15 cellular contexts compared by ENCODE assay signal in genomic region chr4:169420291-169420690, GRCh38.
DNase-seq lines count a peak whose midpoint lies in the region; ATAC-seq and TF ChIP-seq lines count a peak whose summit lies in the region.
"Had no signal": no experiment of that assay in that cellular context is flagged by ENCODE, and none has a peak within 500 bp of the region (broad histone marks: within the 10 kb centered on the region; RNA-seq: fewer than 3 reads in every experiment).

No MANE protein-coding gene starts in this region.

- H4K5ac ChIP-seq in IMR-90 (ENCODE audit: low read depth, low read length) = no peak overlapping the region

- no peak overlapping the region for H3K9ac ChIP-seq in IMR-90 (ENCODE audit: low read depth, low read length)

- TF ChIP-seq CTCF in IMR-90 (conservative IDR thresholded peaks at IDR 0.05; ENCODE audit: low read depth, low read length) = no peak
- TF ChIP-seq CTCF in fibroblast of villous mesenchyme (IDR thresholded peaks at IDR 0.05; ENCODE audit: insufficient read depth, low read depth, low read length) = no peak

- intact Hi-C loops in IMR-90 (cut with micrococcal nuclease) = no loop called here

- no peak overlapping the region for H3K56ac ChIP-seq in IMR-90 (ENCODE audit: extremely low read depth, insufficient read depth, low read length)

- no TSS peak for BruUV-seq in IMR-90 (replicated peaks; lab: Mats Ljungman, UMichigan)

- peak; percentile 42; the same call in 1 of the 2 replicates for ATAC-seq in IMR-90 (ENCODE audit: low read depth)
- ATAC-seq: CD8-positive, alpha-beta T cell; GM23338 had no signal

- no peaks in the 10 kb centered on the region for H3K9me1 ChIP-seq in IMR-90 (ENCODE audit: insufficient read depth, low read length)

- no peak overlapping the region for H3K4ac ChIP-seq in IMR-90 (ENCODE audit: low read depth, low read length)

- H2AK5ac ChIP-seq in IMR-90 (ENCODE audit: low read depth, low read length) = no peak overlapping the region

- H2BK120ac ChIP-seq in IMR-90 (ENCODE audit: low read depth, low read length) = no peak overlapping the region

- no peaks in the 10 kb centered on the region for H3K79me1 ChIP-seq in IMR-90 (ENCODE audit: low read depth in 1 of 2, low read length in 2 of 2)

- peaks cover 18% of the 10 kb centered on the region for H3K4me1 Mint-ChIP-seq in activated naive CD4-positive, alpha-beta T cell treated with anti-CD3 and anti-CD28 coated beads, Interleukin-2, amount 10 ng/mL, durations not matched to agents 7 days and 5 days

- DNase-seq in ELR (ENCODE audit: low read depth) = peak; percentile 45
- DNase-seq in IMR-90 = no peak
- peak; percentile 22 for DNase-seq in fibroblast of villous mesenchyme (ENCODE audit: low read depth)
- no peak for DNase-seq in NCI-H1105 treated with DMSO at 0.1 percent for 48 hours (lab: John Stamatoyannopoulos, UW)
- no peak for DNase-seq in HPDE6-E6E7 (ENCODE audit: extremely low spot score)
- no peak for DNase-seq in activated naive CD4-positive, alpha-beta T cell treated with anti-CD3 and anti-CD28 coated beads, Interleukin-2, amount 10 ng/mL, durations not matched to agents 7 days and 5 days
- DNase-seq: C1 segment of cervical spinal cord; Caco-2; CD4-positive, CD25-positive, alpha-beta regulatory T cell; CD8-positive, alpha-beta T cell; DMS153; DND-41; HFFc6 had no signal

- H3K4me2 ChIP-seq in IMR-90 (ENCODE audit: low read depth, low read length) = no peak overlapping the region
- H3K4me2 ChIP-seq: GM23338 had no signal

- no peak overlapping the region for H2AK9ac ChIP-seq in IMR-90 (replicated peaks; ENCODE audit: low read depth, low read length, poor library complexity)

- H4K91ac ChIP-seq in IMR-90 (ENCODE audit: insufficient read depth, low read depth, low read length) = no peak overlapping the region

- no peak for TF ChIP-seq POLR2A in IMR-90 (IDR thresholded peaks at IDR 0.05; ENCODE audit: low read depth, low read length)

- H2BK5ac ChIP-seq in IMR-90 (ENCODE audit: low read depth, low read length, poor library complexity, severe bottlenecking) = no peak overlapping the region

- H2AFZ ChIP-seq in IMR-90 (replicated peaks; ENCODE audit: low read length, poor library complexity) = no peak overlapping the region
- H2AFZ ChIP-seq: GM23338 had no signal

- dilution Hi-C loops in IMR-90 (cut with HindIII; ENCODE audit: low sequenced_read_pairs, unreplicated experiment) = no loop called here

- no peak overlapping the region for H3K27ac ChIP-seq in IMR-90 (ENCODE audit: insufficient read depth, low read length)

- no peaks in the 10 kb centered on the region for H3K27me3 ChIP-seq in IMR-90 (ENCODE audit: control insufficient read depth, insufficient read depth, low read length)

- H3K18ac ChIP-seq in IMR-90 (ENCODE audit: low read depth, low read length) = no peak overlapping the region

- no peak overlapping the region for H3K23ac ChIP-seq in IMR-90 (ENCODE audit: low read depth, low read length)

- H2BK20ac ChIP-seq in IMR-90 (ENCODE audit: low read depth, low read length) = no peak overlapping the region

- H2BK15ac ChIP-seq in IMR-90 (ENCODE audit: low read depth, low read length) = no peak overlapping the region

- no peaks in the 10 kb centered on the region for H3K9me3 Mint-ChIP-seq in activated naive CD4-positive, alpha-beta T cell treated with anti-CD3 and anti-CD28 coated beads, Interleukin-2, amount 10 ng/mL, durations not matched to agents 7 days and 5 days
- H3K9me3 Mint-ChIP-seq: CD4-positive, CD25-positive, alpha-beta regulatory T cell; CD8-positive, alpha-beta T cell; GM23338; HFFc6 had no signal

- H3K14ac ChIP-seq in IMR-90 (replicated peaks; ENCODE audit: low read depth, low read length) = no peak overlapping the region

- H4K8ac ChIP-seq in IMR-90 (ENCODE audit: low read depth in 2 of 2, low read length in 2 of 2) = no peak overlapping the region

- H3K36me3 Mint-ChIP-seq in activated naive CD4-positive, alpha-beta T cell treated with anti-CD3 and anti-CD28 coated beads, Interleukin-2, amount 10 ng/mL, durations not matched to agents 7 days and 5 days = peaks cover 22% of the 10 kb centered on the region

- POLR2A ChIA-PET in IMR-90 (lab: Charles Lee; ENCODE audit: unreplicated experiment) = no interaction called here

- no peak for TF ChIP-seq RAD21 in IMR-90 (IDR thresholded peaks at IDR 0.05; ENCODE audit: low read length)

- no peak overlapping the region for H3K4me3 ChIP-seq in IMR-90 (ENCODE audit: insufficient read depth, low read depth, low read length)
- no peak overlapping the region for H3K4me3 ChIP-seq in fibroblast of villous mesenchyme (ENCODE audit: low read depth, low read length)
- H3K4me3 ChIP-seq: GM23338, HAP-1 had no signal

- no peaks in the 10 kb centered on the region for H3K27me3 Mint-ChIP-seq in activated naive CD4-positive, alpha-beta T cell treated with anti-CD3 and anti-CD28 coated beads, Interleukin-2, amount 10 ng/mL, durations not matched to agents 7 days and 5 days
- H3K27me3 Mint-ChIP-seq: CD4-positive, CD25-positive, alpha-beta regulatory T cell had no signal

- no peaks in the 10 kb centered on the region for H4K20me1 ChIP-seq in IMR-90 (ENCODE audit: insufficient read depth, low read length)

- H3K36me3 ChIP-seq in IMR-90 (ENCODE audit: control insufficient read depth, insufficient read depth, low read length) = no peaks in the 10 kb centered on the region

- in situ Hi-C loops in IMR-90 (cut with MboI; ENCODE audit: low sequenced_read_pairs) = no loop called here

- H3K4me3 Mint-ChIP-seq in activated naive CD4-positive, alpha-beta T cell treated with anti-CD3 and anti-CD28 coated beads, Interleukin-2, amount 10 ng/mL, durations not matched to agents 7 days and 5 days = no peak overlapping the region
- H3K4me3 Mint-ChIP-seq: CD4-positive, CD25-positive, alpha-beta regulatory T cell; CD8-positive, alpha-beta T cell; GM23338; HFFc6 had no signal

- CTCF ChIA-PET in IMR-90 (lab: Yijun Ruan, JAX) = no interaction called here
- CTCF ChIA-PET in activated naive CD4-positive, alpha-beta T cell treated with anti-CD3 and anti-CD28 coated beads, Interleukin-2, amount 10 ng/mL, durations not matched to agents 7 days and 5 days (lab: Charles Lee) = no interaction called here

- no peaks in the 10 kb centered on the region for H3K9me3 ChIP-seq in IMR-90 (ENCODE audit: control insufficient read depth, insufficient read depth, low read length)
- H3K9me3 ChIP-seq: Caco-2, HAP-1 had no signal

- H3K4me1 ChIP-seq in IMR-90 (ENCODE audit: control insufficient read depth, insufficient read depth, low read length) = no peaks in the 10 kb centered on the region
- H3K4me1 ChIP-seq: Caco-2, HAP-1 had no signal

- H3K27ac Mint-ChIP-seq in activated naive CD4-positive, alpha-beta T cell treated with anti-CD3 and anti-CD28 coated beads, Interleukin-2, amount 10 ng/mL, durations not matched to agents 7 days and 5 days = no peak overlapping the region
- H3K27ac Mint-ChIP-seq: CD4-positive, CD25-positive, alpha-beta regulatory T cell; CD8-positive, alpha-beta T cell; GM23338; HFFc6 had no signal

- WGBS in IMR-90 (ENCODE audit: extremely low coverage in 2 of 2, insufficient read length in 1 of 2), 2 experiments = no CpG with 5 or more reads among the region's 4 CpGs

TF ChIP-seq in IMR-90, 13 proteins besides CTCF, POLR2A, EP300 and RAD21:
- no peak for TF ChIP-seq ELK1 (IDR thresholded peaks at IDR 0.05; ENCODE audit: borderline replicate concordance, low read depth, low read length)
- TF ChIP-seq SMC3 (IDR thresholded peaks at IDR 0.05; ENCODE audit: low read depth, low read length) = no peak
- no peak for TF ChIP-seq BHLHE40 (IDR thresholded peaks at IDR 0.05; ENCODE audit: low read depth, low read length)
- no peak for TF ChIP-seq CEBPB (IDR thresholded peaks at IDR 0.05; ENCODE audit: low read depth, low read length)
- TF ChIP-seq FOS (IDR thresholded peaks at IDR 0.05; ENCODE audit: low read depth, low read length) = no peak
- TF ChIP-seq USF2 (IDR thresholded peaks at IDR 0.05; ENCODE audit: low read depth, low read length) = no peak
- TF ChIP-seq RFX5 (IDR thresholded peaks at IDR 0.05; ENCODE audit: low read depth, low read length) = no peak
- no peak for TF ChIP-seq CHD1 (IDR thresholded peaks at IDR 0.05; ENCODE audit: low read depth, low read length)
- TF ChIP-seq RCOR1 (IDR thresholded peaks at IDR 0.05; ENCODE audit: insufficient replicate concordance, low read length) = no peak
- no peak for TF ChIP-seq MXI1 (IDR thresholded peaks at IDR 0.05; ENCODE audit: borderline replicate concordance, low read depth, low read length)
- no peak for TF ChIP-seq NFE2L2 (IDR thresholded peaks at IDR 0.05; ENCODE audit: low read depth, low read length)
- TF ChIP-seq MAZ (IDR thresholded peaks at IDR 0.05; ENCODE audit: borderline replicate concordance, low read depth, low read length) = no peak
- TF ChIP-seq MAFK (IDR thresholded peaks at IDR 0.05; ENCODE audit: low read depth, low read length) = no peak

Comparison
In these comparisons a context has a peak if more than half of its experiments do, and no peak if none do; other contexts are left out.
1. DNase-seq: peak in ELR (single experiment) and fibroblast of villous mesenchyme (single experiment); none in IMR-90 (single experiment), NCI-H1105 treated with DMSO at 0.1 percent for 48 hours (single experiment), HPDE6-E6E7 (single experiment) and activated naive CD4-positive, alpha-beta T cell treated with anti-CD3 and anti-CD28 coated beads, Interleukin-2, amount 10 ng/mL, durations not matched to agents 7 days and 5 days (single experiment).